1 cellular context compared by ENCODE assay signal in the genomic region with DNA sequence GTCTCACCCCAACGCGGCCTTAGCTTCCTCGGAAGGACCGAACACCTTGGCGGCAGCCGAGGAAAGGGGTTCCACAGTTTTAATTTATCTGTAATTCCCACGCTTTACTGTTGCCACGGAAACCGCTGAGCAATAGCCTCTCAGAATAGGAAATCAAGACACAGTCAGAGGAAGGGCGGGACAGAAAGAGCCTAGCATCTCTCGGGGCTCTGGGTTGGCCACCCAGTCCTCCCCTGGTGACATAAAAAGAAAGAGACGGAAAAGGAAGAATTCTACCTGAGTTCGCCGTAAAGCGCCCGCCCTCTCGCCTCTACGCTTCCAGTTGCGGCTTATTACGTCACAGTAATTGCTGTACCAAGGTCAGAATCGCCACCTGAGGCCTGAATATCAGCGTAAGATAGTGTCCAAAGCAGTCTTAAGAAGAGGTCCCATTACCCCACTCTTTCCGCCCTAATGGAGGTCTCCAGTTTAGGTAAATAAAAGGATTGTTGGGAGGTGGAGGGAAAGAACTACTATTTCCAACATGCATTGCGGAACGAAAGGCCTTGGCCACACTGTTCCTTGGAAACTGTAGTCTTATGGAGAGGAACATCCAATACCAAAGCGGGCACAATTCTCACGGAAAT.
A peak's percentile ranks its signal among the peaks of the same experiment; 100 is the strongest.
TF ChIP-seq lines count a peak whose summit lies in the region.

No MANE protein-coding gene starts in this region.

TF ChIP-seq in HepG2, 621 proteins besides CTCF, POLR2A, EP300 and RAD21 (continued from another document and continues in another):
- TF ChIP-seq, protein P1, sequence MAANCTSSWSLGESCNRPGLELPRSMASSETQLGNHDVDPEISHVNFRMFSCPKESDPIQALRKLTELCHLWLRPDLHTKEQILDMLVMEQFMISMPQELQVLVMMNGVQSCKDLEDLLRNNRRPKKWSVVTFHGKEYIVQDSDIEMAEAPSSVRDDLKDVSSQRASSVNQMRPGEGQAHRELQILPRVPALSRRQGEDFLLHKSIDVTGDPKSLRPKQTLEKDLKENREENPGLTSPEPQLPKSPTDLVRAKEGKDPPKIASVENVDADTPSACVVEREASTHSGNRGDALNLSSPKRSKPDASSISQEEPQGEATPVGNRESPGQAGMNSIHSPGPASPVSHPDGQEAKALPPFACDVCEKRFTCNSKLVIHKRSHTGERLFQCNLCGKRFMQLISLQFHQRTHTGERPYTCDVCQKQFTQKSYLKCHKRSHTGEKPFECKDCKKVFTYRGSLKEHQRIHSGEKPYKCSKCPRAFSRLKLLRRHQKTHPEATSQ (CRISPR knock-in tag; IDR thresholded peaks at IDR 0.05; ENCODE audit: borderline replicate concordance) = peak; percentile 80; the same call in 1 of the 2 replicates
- peak; percentile 70; the same call in 1 of the 2 replicates for TF ChIP-seq ELF4 (CRISPR knock-in tag; IDR thresholded peaks at IDR 0.05; ENCODE audit: borderline replicate concordance)
- no peak for TF ChIP-seq PLRG1 (conservative IDR thresholded peaks at IDR 0.05)
- TF ChIP-seq NAIF1 (CRISPR knock-in tag; IDR thresholded peaks at IDR 0.05; ENCODE audit: borderline replicate concordance) = peak; percentile 90; the same call in 1 of the 2 replicates
- 0 out of 2 replicates have a peak, but pooled peaks have one; percentile 1 for TF ChIP-seq FOXO1 (CRISPR knock-in tag; IDR thresholded peaks at IDR 0.05)
- TF ChIP-seq, protein P2, sequence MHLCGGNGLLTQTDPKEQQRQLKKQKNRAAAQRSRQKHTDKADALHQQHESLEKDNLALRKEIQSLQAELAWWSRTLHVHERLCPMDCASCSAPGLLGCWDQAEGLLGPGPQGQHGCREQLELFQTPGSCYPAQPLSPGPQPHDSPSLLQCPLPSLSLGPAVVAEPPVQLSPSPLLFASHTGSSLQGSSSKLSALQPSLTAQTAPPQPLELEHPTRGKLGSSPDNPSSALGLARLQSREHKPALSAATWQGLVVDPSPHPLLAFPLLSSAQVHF (CRISPR knock-in tag; IDR thresholded peaks at IDR 0.05) = peak; percentile 28; the same call in 1 of the 2 replicates
- TF ChIP-seq ZNF101 (CRISPR knock-in tag; IDR thresholded peaks at IDR 0.05; ENCODE audit: borderline replicate concordance, low read depth) = no peak
- no peak for TF ChIP-seq RELA (CRISPR knock-in tag; IDR thresholded peaks at IDR 0.05)
- no peak for TF ChIP-seq MEIS1 (CRISPR knock-in tag; IDR thresholded peaks at IDR 0.05; ENCODE audit: borderline replicate concordance)
- TF ChIP-seq, protein P3, sequence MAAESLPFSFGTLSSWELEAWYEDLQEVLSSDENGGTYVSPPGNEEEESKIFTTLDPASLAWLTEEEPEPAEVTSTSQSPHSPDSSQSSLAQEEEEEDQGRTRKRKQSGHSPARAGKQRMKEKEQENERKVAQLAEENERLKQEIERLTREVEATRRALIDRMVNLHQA (CRISPR knock-in tag; IDR thresholded peaks at IDR 0.05) = no peak
- TF ChIP-seq CREM (IDR thresholded peaks at IDR 0.05) = peak; percentile 98
- no peak for TF ChIP-seq CREM (CRISPR knock-in tag; IDR thresholded peaks at IDR 0.05)
- TF ChIP-seq ZNF816 (CRISPR knock-in tag; IDR thresholded peaks at IDR 0.05; ENCODE audit: borderline replicate concordance) = no peak
- TF ChIP-seq KLF11 (CRISPR knock-in tag; IDR thresholded peaks at IDR 0.05) = no peak
- no peak for TF ChIP-seq ZNF720 (CRISPR knock-in tag; IDR thresholded peaks at IDR 0.05)
- no peak for TF ChIP-seq SRSF4 (IDR thresholded peaks at IDR 0.05; ENCODE audit: low read depth, low read length, poor library complexity, severe bottlenecking)
- TF ChIP-seq SOX13 (IDR thresholded peaks at IDR 0.05) = peak; percentile 3; the same call in 1 of the 2 replicates
- no peak for TF ChIP-seq SOX13 (CRISPR knock-in tag; conservative IDR thresholded peaks at IDR 0.05 in 1 of 2, IDR thresholded peaks at IDR 0.05 in 1 of 2)
- no peak for TF ChIP-seq NONO (IDR thresholded peaks at IDR 0.05)
- TF ChIP-seq NONO (CRISPR knock-in tag; conservative IDR thresholded peaks at IDR 0.05) = no peak; the same call in 1 of the 2 replicates
- TF ChIP-seq, protein P4, sequence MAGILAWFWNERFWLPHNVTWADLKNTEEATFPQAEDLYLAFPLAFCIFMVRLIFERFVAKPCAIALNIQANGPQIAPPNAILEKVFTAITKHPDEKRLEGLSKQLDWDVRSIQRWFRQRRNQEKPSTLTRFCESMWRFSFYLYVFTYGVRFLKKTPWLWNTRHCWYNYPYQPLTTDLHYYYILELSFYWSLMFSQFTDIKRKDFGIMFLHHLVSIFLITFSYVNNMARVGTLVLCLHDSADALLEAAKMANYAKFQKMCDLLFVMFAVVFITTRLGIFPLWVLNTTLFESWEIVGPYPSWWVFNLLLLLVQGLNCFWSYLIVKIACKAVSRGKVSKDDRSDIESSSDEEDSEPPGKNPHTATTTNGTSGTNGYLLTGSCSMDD (CRISPR knock-in tag; IDR thresholded peaks at IDR 0.05) = no peak
- TF ChIP-seq, protein P5, sequence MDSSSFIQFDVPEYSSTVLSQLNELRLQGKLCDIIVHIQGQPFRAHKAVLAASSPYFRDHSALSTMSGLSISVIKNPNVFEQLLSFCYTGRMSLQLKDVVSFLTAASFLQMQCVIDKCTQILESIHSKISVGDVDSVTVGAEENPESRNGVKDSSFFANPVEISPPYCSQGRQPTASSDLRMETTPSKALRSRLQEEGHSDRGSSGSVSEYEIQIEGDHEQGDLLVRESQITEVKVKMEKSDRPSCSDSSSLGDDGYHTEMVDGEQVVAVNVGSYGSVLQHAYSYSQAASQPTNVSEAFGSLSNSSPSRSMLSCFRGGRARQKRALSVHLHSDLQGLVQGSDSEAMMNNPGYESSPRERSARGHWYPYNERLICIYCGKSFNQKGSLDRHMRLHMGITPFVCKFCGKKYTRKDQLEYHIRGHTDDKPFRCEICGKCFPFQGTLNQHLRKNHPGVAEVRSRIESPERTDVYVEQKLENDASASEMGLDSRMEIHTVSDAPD (CRISPR knock-in tag; IDR thresholded peaks at IDR 0.05) = peak; percentile 57; the same call in 1 of the 2 replicates
- TF ChIP-seq, protein P6, sequence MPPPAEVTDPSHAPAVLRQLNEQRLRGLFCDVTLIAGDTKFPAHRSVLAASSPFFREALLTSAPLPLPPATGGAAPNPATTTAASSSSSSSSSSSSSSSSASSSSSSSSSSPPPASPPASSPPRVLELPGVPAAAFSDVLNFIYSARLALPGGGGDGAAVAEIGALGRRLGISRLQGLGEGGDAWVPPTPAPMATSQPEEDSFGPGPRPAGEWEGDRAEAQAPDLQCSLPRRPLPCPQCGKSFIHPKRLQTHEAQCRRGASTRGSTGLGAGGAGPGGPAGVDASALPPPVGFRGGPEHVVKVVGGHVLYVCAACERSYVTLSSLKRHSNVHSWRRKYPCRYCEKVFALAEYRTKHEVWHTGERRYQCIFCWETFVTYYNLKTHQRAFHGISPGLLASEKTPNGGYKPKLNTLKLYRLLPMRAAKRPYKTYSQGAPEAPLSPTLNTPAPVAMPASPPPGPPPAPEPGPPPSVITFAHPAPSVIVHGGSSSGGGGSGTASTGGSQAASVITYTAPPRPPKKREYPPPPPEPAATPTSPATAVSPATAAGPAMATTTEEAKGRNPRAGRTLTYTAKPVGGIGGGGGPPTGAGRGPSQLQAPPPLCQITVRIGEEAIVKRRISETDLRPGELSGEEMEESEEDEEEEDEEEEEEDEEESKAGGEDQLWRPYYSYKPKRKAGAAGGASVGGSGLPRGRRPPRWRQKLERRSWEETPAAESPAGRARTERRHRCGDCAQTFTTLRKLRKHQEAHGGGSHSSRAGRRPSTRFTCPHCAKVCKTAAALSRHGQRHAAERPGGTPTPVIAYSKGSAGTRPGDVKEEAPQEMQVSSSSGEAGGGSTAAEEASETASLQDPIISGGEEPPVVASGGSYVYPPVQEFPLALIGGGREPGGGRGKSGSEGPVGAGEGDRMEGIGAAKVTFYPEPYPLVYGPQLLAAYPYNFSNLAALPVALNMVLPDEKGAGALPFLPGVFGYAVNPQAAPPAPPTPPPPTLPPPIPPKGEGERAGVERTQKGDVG (CRISPR knock-in tag; IDR thresholded peaks at IDR 0.05; ENCODE audit: borderline replicate concordance) = no peak
- TF ChIP-seq HMG20B (CRISPR knock-in tag; conservative IDR thresholded peaks at IDR 0.05) = peak; percentile 69; the same call in 1 of the 2 replicates
- peak; percentile 87 for TF ChIP-seq NFYC (CRISPR knock-in tag; IDR thresholded peaks at IDR 0.05)
- TF ChIP-seq FOXP1 (IDR thresholded peaks at IDR 0.05) = no peak
- TF ChIP-seq FOXP1 (CRISPR knock-in tag; IDR thresholded peaks at IDR 0.05) = no peak
- no peak for TF ChIP-seq ZNF562 (CRISPR knock-in tag; IDR thresholded peaks at IDR 0.05; ENCODE audit: borderline replicate concordance)
- TF ChIP-seq BORCS8-MEF2B (CRISPR knock-in tag; IDR thresholded peaks at IDR 0.05) = 0 out of 2 replicates have a peak, but pooled peaks have one; percentile 10
- no peak for TF ChIP-seq TCF7L2 (IDR thresholded peaks at IDR 0.05; ENCODE audit: low read depth, low read length)
- TF ChIP-seq ZNF530 (CRISPR knock-in tag; IDR thresholded peaks at IDR 0.05; ENCODE audit: low read depth) = 0 out of 2 replicates have a peak, but pooled peaks have one; percentile 38
- peak; percentile 3; the same call in 1 of the 2 replicates for TF ChIP-seq ZNF124 (CRISPR knock-in tag; IDR thresholded peaks at IDR 0.05)
- TF ChIP-seq NRL (CRISPR knock-in tag; IDR thresholded peaks at IDR 0.05; ENCODE audit: borderline replicate concordance) = no peak
- TF ChIP-seq, protein P7, sequence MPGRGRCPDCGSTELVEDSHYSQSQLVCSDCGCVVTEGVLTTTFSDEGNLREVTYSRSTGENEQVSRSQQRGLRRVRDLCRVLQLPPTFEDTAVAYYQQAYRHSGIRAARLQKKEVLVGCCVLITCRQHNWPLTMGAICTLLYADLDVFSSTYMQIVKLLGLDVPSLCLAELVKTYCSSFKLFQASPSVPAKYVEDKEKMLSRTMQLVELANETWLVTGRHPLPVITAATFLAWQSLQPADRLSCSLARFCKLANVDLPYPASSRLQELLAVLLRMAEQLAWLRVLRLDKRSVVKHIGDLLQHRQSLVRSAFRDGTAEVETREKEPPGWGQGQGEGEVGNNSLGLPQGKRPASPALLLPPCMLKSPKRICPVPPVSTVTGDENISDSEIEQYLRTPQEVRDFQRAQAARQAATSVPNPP (CRISPR knock-in tag; IDR thresholded peaks at IDR 0.05) = peak; percentile 26; the same call in 1 of the 2 replicates
- TF ChIP-seq, protein P8, sequence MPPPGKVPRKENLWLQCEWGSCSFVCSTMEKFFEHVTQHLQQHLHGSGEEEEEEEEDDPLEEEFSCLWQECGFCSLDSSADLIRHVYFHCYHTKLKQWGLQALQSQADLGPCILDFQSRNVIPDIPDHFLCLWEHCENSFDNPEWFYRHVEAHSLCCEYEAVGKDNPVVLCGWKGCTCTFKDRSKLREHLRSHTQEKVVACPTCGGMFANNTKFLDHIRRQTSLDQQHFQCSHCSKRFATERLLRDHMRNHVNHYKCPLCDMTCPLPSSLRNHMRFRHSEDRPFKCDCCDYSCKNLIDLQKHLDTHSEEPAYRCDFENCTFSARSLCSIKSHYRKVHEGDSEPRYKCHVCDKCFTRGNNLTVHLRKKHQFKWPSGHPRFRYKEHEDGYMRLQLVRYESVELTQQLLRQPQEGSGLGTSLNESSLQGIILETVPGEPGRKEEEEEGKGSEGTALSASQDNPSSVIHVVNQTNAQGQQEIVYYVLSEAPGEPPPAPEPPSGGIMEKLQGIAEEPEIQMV (CRISPR knock-in tag; IDR thresholded peaks at IDR 0.05; ENCODE audit: low read depth) = 0 out of 2 replicates have a peak, but pooled peaks have one; percentile 62
- TF ChIP-seq CREB1 (IDR thresholded peaks at IDR 0.05) = peak; percentile 99
- peak; percentile 99 for TF ChIP-seq CREB1 (CRISPR knock-in tag; IDR thresholded peaks at IDR 0.05)
- TF ChIP-seq ZFP90 (CRISPR knock-in tag; IDR thresholded peaks at IDR 0.05; ENCODE audit: borderline replicate concordance) = 0 out of 2 replicates have a peak, but pooled peaks have one; percentile 2
- TF ChIP-seq PHF20 (CRISPR knock-in tag; IDR thresholded peaks at IDR 0.05) = peak; percentile 84
- peak; percentile 51 for TF ChIP-seq TBX2 (CRISPR knock-in tag; IDR thresholded peaks at IDR 0.05; ENCODE audit: borderline replicate concordance)
- TF ChIP-seq AGO2 (optimal IDR thresholded peaks at IDR 0.05; ENCODE audit: low read depth, low read length) = no peak
- peak; percentile 93 for TF ChIP-seq GATAD1 (CRISPR knock-in tag; IDR thresholded peaks at IDR 0.05)
- peak; percentile 77 for TF ChIP-seq ZNF143 (CRISPR knock-in tag; IDR thresholded peaks at IDR 0.05)
- TF ChIP-seq, protein P9, sequence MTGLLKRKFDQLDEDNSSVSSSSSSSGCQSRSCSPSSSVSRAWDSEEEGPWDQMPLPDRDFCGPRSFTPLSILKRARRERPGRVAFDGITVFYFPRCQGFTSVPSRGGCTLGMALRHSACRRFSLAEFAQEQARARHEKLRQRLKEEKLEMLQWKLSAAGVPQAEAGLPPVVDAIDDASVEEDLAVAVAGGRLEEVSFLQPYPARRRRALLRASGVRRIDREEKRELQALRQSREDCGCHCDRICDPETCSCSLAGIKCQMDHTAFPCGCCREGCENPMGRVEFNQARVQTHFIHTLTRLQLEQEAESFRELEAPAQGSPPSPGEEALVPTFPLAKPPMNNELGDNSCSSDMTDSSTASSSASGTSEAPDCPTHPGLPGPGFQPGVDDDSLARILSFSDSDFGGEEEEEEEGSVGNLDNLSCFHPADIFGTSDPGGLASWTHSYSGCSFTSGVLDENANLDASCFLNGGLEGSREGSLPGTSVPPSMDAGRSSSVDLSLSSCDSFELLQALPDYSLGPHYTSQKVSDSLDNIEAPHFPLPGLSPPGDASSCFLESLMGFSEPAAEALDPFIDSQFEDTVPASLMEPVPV (CRISPR knock-in tag; IDR thresholded peaks at IDR 0.05) = peak; percentile 1; the same call in 1 of the 2 replicates
- TF ChIP-seq, protein P10, sequence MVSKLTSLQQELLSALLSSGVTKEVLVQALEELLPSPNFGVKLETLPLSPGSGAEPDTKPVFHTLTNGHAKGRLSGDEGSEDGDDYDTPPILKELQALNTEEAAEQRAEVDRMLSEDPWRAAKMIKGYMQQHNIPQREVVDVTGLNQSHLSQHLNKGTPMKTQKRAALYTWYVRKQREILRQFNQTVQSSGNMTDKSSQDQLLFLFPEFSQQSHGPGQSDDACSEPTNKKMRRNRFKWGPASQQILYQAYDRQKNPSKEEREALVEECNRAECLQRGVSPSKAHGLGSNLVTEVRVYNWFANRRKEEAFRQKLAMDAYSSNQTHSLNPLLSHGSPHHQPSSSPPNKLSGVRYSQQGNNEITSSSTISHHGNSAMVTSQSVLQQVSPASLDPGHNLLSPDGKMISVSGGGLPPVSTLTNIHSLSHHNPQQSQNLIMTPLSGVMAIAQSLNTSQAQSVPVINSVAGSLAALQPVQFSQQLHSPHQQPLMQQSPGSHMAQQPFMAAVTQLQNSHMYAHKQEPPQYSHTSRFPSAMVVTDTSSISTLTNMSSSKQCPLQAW (CRISPR knock-in tag; IDR thresholded peaks at IDR 0.05) = peak; percentile 51; the same call in 1 of the 2 replicates
- TF ChIP-seq ZNF207 (IDR thresholded peaks at IDR 0.05; ENCODE audit: borderline replicate concordance) = no peak
- 0 out of 2 replicates have a peak, but pooled peaks have one; percentile 4 for TF ChIP-seq KDM5B (CRISPR knock-in tag; IDR thresholded peaks at IDR 0.05; ENCODE audit: borderline replicate concordance)
- peak; percentile 14; the same call in 1 of the 2 replicates for TF ChIP-seq SRF (IDR thresholded peaks at IDR 0.05; ENCODE audit: low read depth, low read length)
- TF ChIP-seq MTA1 (CRISPR knock-in tag; IDR thresholded peaks at IDR 0.05; ENCODE audit: borderline replicate concordance) = 0 out of 2 replicates have a peak, but pooled peaks have one; percentile 1
- TF ChIP-seq, protein P11, sequence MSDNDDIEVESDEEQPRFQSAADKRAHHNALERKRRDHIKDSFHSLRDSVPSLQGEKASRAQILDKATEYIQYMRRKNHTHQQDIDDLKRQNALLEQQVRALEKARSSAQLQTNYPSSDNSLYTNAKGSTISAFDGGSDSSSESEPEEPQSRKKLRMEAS (IDR thresholded peaks at IDR 0.05) = no peak
- TF ChIP-seq ZNF768 (CRISPR knock-in tag; IDR thresholded peaks at IDR 0.05) = no peak
- TF ChIP-seq KDM4B (CRISPR knock-in tag; IDR thresholded peaks at IDR 0.05) = peak; percentile 9; the same call in 1 of the 2 replicates
- peak; percentile 87 for TF ChIP-seq ZNF230 (CRISPR knock-in tag; IDR thresholded peaks at IDR 0.05)
